ENCODE assay signal across 8 cellular contexts in the genomic region with DNA sequence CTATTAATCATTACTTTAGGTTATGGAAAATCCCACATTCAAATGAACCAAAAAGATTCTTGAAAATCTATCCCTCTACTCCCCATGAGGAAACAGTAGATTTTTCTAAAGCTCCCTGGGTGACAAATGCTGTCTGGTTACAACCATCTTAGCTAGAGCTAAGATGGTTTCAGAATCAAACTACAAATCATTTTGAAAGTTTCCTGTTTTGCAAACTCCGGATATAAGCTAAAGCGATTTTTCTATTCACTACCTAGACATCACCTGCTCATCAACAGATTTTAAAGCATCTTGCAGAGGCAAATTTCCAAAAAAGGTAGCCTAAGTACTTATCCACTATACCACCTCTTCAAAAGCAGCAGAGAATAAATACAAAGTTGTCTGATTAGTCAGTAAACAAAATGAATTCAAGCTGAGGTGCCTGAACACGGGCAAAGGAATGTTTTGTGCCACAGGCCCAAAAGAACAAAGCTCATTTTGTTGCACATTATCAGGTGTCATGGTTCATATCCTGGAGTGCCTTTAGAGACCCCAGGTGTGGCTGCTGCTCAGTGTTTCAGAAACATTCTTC.
DNase-seq lines count a peak whose midpoint lies in the region; ATAC-seq lines count a peak whose summit lies in the region.
"Had no signal": no experiment of that assay in that cellular context is flagged by ENCODE, and none has a peak within 500 bp of the region (broad histone marks: within the 10 kb centered on the region; RNA-seq: fewer than 3 reads in every experiment).

No MANE protein-coding gene starts in this region.

- H3K9me3 Mint-ChIP-seq in naive B cell: peaks cover 0 to 4% (median 0%) of the 10 kb centered on the region in 7 donors

- no peaks in the 10 kb centered on the region for H3K36me3 Mint-ChIP-seq in naive B cell

- H3K4me3 Mint-ChIP-seq in naive B cell: peak overlapping the region in 2 of 8 donors; percentile 22 to 38

- no peaks in the 10 kb centered on the region for H3K27me3 Mint-ChIP-seq in naive B cell

- H3K4me1 Mint-ChIP-seq in naive B cell: peaks cover 0 to 17% (median 16%) of the 10 kb centered on the region in 3 donors

- ATAC-seq in GM18868 (IDR thresholded peaks at IDR 0.05; ENCODE audit: unreplicated experiment) (peak; percentile 82), GM21619 (IDR thresholded peaks at IDR 0.05; ENCODE audit: unreplicated experiment) (peak; percentile 56), HG03565 (IDR thresholded peaks at IDR 0.05; ENCODE audit: unreplicated experiment) (peak; percentile 43), naive B cell (ENCODE audit: low read depth in 2 of 2) (peak in 1 of 2 donors; percentile 20)

- DNase-seq in naive B cell (no peak), NCI-H774 (lab: John Stamatoyannopoulos, UW) (no peak), amygdala (lab: John Stamatoyannopoulos, UW) (no peak), NCI-H187 (lab: John Stamatoyannopoulos, UW) (no peak)
- DNase-seq: stimulated activated CD4-positive, alpha-beta T cell treated with anti-CD3 and anti-CD28 coated beads, Interleukin-1b, Interleukin-23, amount 100 ng/mL, for 48 hours had no signal

- peak overlapping the region; percentile 21 to 84 (median 64) for H3K27ac Mint-ChIP-seq in naive B cell
